ENCODE assay signal across 1 cellular context in genomic region chr19:18251587-18252369, GRCh38.
TF ChIP-seq lines count a peak whose summit lies in the region.

No MANE protein-coding gene starts in this region.

TF ChIP-seq in IMR-90, 13 proteins besides CTCF, POLR2A, EP300 and RAD21:
- TF ChIP-seq ELK1 (IDR thresholded peaks at IDR 0.05; ENCODE audit: borderline replicate concordance, low read depth, low read length), result no peak
- no peak for TF ChIP-seq MXI1 (IDR thresholded peaks at IDR 0.05; ENCODE audit: borderline replicate concordance, low read depth, low read length)
- TF ChIP-seq MAFK (IDR thresholded peaks at IDR 0.05; ENCODE audit: low read depth, low read length), result no peak
- TF ChIP-seq CEBPB (IDR thresholded peaks at IDR 0.05; ENCODE audit: low read depth, low read length), result no peak
- TF ChIP-seq CHD1 (IDR thresholded peaks at IDR 0.05; ENCODE audit: low read depth, low read length), result no peak
- no peak for TF ChIP-seq RCOR1 (IDR thresholded peaks at IDR 0.05; ENCODE audit: insufficient replicate concordance, low read length)
- no peak for TF ChIP-seq RFX5 (IDR thresholded peaks at IDR 0.05; ENCODE audit: low read depth, low read length)
- TF ChIP-seq SMC3 (IDR thresholded peaks at IDR 0.05; ENCODE audit: low read depth, low read length), result peak; percentile 99
- no peak for TF ChIP-seq MAZ (IDR thresholded peaks at IDR 0.05; ENCODE audit: borderline replicate concordance, low read depth, low read length)
